Comparison of ENCODE assay signal across 8 cellular contexts in the genomic region with DNA sequence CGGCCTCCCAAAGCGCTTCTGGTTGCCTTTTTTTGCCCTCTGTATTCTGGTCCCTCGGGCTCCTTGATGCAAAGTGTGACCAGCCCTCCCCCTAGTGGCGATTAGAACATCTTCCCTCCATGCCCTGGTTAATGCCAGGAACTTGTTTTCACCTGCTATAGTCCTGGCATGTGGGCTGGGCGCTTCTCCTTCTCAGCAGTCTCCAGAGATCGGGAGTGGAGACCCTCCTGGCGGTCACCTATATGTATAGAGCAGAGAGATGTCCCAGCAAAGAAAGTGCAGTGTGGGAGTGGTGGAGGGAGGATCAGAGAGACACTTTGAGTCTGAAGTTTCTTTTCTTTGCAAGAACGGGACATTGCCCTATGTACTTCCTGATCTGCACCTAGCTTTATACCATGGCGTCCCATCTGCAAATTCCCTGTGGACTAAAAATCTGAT.
A peak's percentile ranks its signal among the peaks of the same experiment; 100 is the strongest.
DNase-seq lines count a peak whose midpoint lies in the region; ATAC-seq and TF ChIP-seq lines count a peak whose summit lies in the region.

No MANE protein-coding gene starts in this region.

- no peaks in the 10 kb centered on the region for H4K20me1 ChIP-seq in IMR-90 (ENCODE audit: insufficient read depth, low read length)

- dilution Hi-C loops in IMR-90 (cut with HindIII; ENCODE audit: low sequenced_read_pairs, unreplicated experiment) = no loop called here

- POLR2A ChIA-PET in GM10248 (lab: Yijun Ruan, JAX) = no interaction called here
- POLR2A ChIA-PET in IMR-90 (lab: Charles Lee; ENCODE audit: unreplicated experiment) = no interaction called here

- H3K36me3 ChIP-seq in IMR-90 (ENCODE audit: control insufficient read depth, insufficient read depth, low read length) (no peaks in the 10 kb centered on the region), Peyer's patch (no peaks in the 10 kb centered on the region), rectal smooth muscle tissue (ENCODE audit: control insufficient read depth, insufficient read depth, low read length) (no peaks in the 10 kb centered on the region)

- no peak overlapping the region for H4K91ac ChIP-seq in IMR-90 (ENCODE audit: insufficient read depth, low read depth, low read length)

- no peak overlapping the region for H2AFZ ChIP-seq in IMR-90 (replicated peaks; ENCODE audit: low read length, poor library complexity)

- H3K18ac ChIP-seq in IMR-90 (ENCODE audit: low read depth, low read length) = no peak overlapping the region

- no peak overlapping the region for H2BK20ac ChIP-seq in IMR-90 (ENCODE audit: low read depth, low read length)

- H3K79me1 ChIP-seq in IMR-90 (ENCODE audit: low read depth in 1 of 2, low read length in 2 of 2) = no peaks in the 10 kb centered on the region

- TF ChIP-seq CTCF in GM10248 (IDR thresholded peaks at IDR 0.05; ENCODE audit: control extremely low read depth, extremely low read depth, low read depth, missing control alignments) (peak; percentile 76), IMR-90 (conservative IDR thresholded peaks at IDR 0.05; ENCODE audit: low read depth, low read length) (peak; percentile 54), Peyer's patch (IDR thresholded peaks at IDR 0.05) (peak in 5 of 6 experiments; percentile 26 to 60 (median 54))

- no peak overlapping the region for H3K56ac ChIP-seq in IMR-90 (ENCODE audit: extremely low read depth, insufficient read depth, low read length)

- H3K4me3 ChIP-seq in IMR-90 (ENCODE audit: insufficient read depth, low read depth, low read length) (no peak overlapping the region), Peyer's patch (no peak overlapping the region), rectal smooth muscle tissue (ENCODE audit: low read length) (peak overlapping the region; percentile 11)

- no peaks in the 10 kb centered on the region for H3K9me3 Mint-ChIP-seq in activated naive CD4-positive, alpha-beta T cell treated with anti-CD3 and anti-CD28 coated beads for 36 hours

- no peak overlapping the region for H2BK5ac ChIP-seq in IMR-90 (ENCODE audit: low read depth, low read length, poor library complexity, severe bottlenecking)

- H3K36me3 Mint-ChIP-seq in activated naive CD4-positive, alpha-beta T cell treated with anti-CD3 and anti-CD28 coated beads for 36 hours (ENCODE audit: low read depth) = no peaks in the 10 kb centered on the region

- no peak overlapping the region for H3K4me3 Mint-ChIP-seq in activated naive CD4-positive, alpha-beta T cell treated with anti-CD3 and anti-CD28 coated beads for 36 hours

- H2BK15ac ChIP-seq in IMR-90 (ENCODE audit: low read depth, low read length) = no peak overlapping the region

- no peak overlapping the region for H2BK120ac ChIP-seq in IMR-90 (ENCODE audit: low read depth, low read length)

- H3K27ac Mint-ChIP-seq in activated naive CD4-positive, alpha-beta T cell treated with anti-CD3 and anti-CD28 coated beads for 36 hours = no peak overlapping the region

- H3K27me3 ChIP-seq in IMR-90 (ENCODE audit: control insufficient read depth, insufficient read depth, low read length) (no peaks in the 10 kb centered on the region), Peyer's patch (no peaks in the 10 kb centered on the region), rectal smooth muscle tissue (ENCODE audit: control insufficient read depth, insufficient read depth, low read length) (no peaks in the 10 kb centered on the region)

- H4K5ac ChIP-seq in IMR-90 (ENCODE audit: low read depth, low read length) = no peak overlapping the region

- H3K27ac ChIP-seq in IMR-90 (ENCODE audit: insufficient read depth, low read length) (no peak overlapping the region), Peyer's patch (no peak overlapping the region), rectal smooth muscle tissue (ENCODE audit: low read depth, low read length) (no peak overlapping the region)

- no peak overlapping the region for H4K8ac ChIP-seq in IMR-90 (ENCODE audit: low read depth in 2 of 2, low read length in 2 of 2)

- H3K9me3 ChIP-seq in IMR-90 (ENCODE audit: control insufficient read depth, insufficient read depth, low read length) (no peaks in the 10 kb centered on the region), Peyer's patch (no peaks in the 10 kb centered on the region)

- H3K4me1 ChIP-seq in IMR-90 (ENCODE audit: control insufficient read depth, insufficient read depth, low read length) (no peaks in the 10 kb centered on the region), Peyer's patch (no peaks in the 10 kb centered on the region), rectal smooth muscle tissue (ENCODE audit: control insufficient read depth, insufficient read depth, low read length) (no peaks in the 10 kb centered on the region)

- TF ChIP-seq POLR2A in IMR-90 (IDR thresholded peaks at IDR 0.05; ENCODE audit: low read depth, low read length) = no peak
- TF ChIP-seq POLR2A in Peyer's patch (IDR thresholded peaks at IDR 0.05) = no peak

- TF ChIP-seq RAD21 in IMR-90 (IDR thresholded peaks at IDR 0.05; ENCODE audit: low read length) = peak; percentile 66

- no peak overlapping the region for H3K14ac ChIP-seq in IMR-90 (replicated peaks; ENCODE audit: low read depth, low read length)

- no peaks in the 10 kb centered on the region for H3K9me1 ChIP-seq in IMR-90 (ENCODE audit: insufficient read depth, low read length)

- ATAC-seq in GM21737 (IDR thresholded peaks at IDR 0.05; ENCODE audit: unreplicated experiment) = peak; percentile 95
- peak; percentile 94 for ATAC-seq in IMR-90 (ENCODE audit: low read depth)

- H3K27me3 Mint-ChIP-seq in activated naive CD4-positive, alpha-beta T cell treated with anti-CD3 and anti-CD28 coated beads for 36 hours (ENCODE audit: low read depth) = peaks cover 20% of the 10 kb centered on the region

- H2AK5ac ChIP-seq in IMR-90 (ENCODE audit: low read depth, low read length) = no peak overlapping the region

- 0% methylated on average over 2 of the region's 9 CpGs; no CpG with 5 or more reads in 1 of the 2 experiments for WGBS in IMR-90 (ENCODE audit: extremely low coverage in 2 of 2, insufficient read length in 1 of 2), 2 experiments

- DNase-seq in GM10248 (ENCODE audit: extremely low spot score) = peak; percentile 45
- DNase-seq in IMR-90 = peak; percentile 52
- DNase-seq in Peyer's patch = peak in 1 of 3 donors; percentile 60
- DNase-seq in activated naive CD4-positive, alpha-beta T cell treated with anti-CD3 and anti-CD28 coated beads for 36 hours = peak; percentile 72
- DNase-seq in head of caudate nucleus = peak in 41 of 42 donors; percentile 19 to 82 (median 61)
- no peak for DNase-seq in middle frontal gyrus (ENCODE audit: extremely low spot score, low spot score)

- no TSS peak for BruUV-seq in IMR-90 (replicated peaks; lab: Mats Ljungman, UMichigan)

- in situ Hi-C loops in IMR-90 (cut with MboI; ENCODE audit: low sequenced_read_pairs) = loop anchor here (10.0 kb wide), 1 partner anchor 388 kb away; no protein-coding TSS in a partner anchor

- no peak overlapping the region for H3K4ac ChIP-seq in IMR-90 (ENCODE audit: low read depth, low read length)

- CTCF ChIA-PET in GM10248 (lab: Yijun Ruan, JAX) = interaction anchor here (1.0 to 3.3 kb wide), 5 partner anchors 11 to 542 kb away, joined by 3 to 21 read pairs (median 4); no protein-coding TSS in a partner anchor
- CTCF ChIA-PET in IMR-90 (lab: Yijun Ruan, JAX) = interaction anchor here (1.5 kb wide), 1 partner anchor 388 kb away, joined by 5 read pairs; no protein-coding TSS in a partner anchor
- CTCF ChIA-PET in activated naive CD4-positive, alpha-beta T cell treated with anti-CD3 and anti-CD28 coated beads for 36 hours (lab: Charles Lee) = interaction anchor here (0.6 to 2.5 kb wide), 10 partner anchors 76 to 496 kb away, joined by 3 to 15 read pairs (median 6); no protein-coding TSS in a partner anchor

- H3K9ac ChIP-seq in IMR-90 (ENCODE audit: low read depth, low read length) = no peak overlapping the region
- no peak overlapping the region for H3K9ac ChIP-seq in rectal smooth muscle tissue (ENCODE audit: low read length)

- intact Hi-C loops in IMR-90 (cut with micrococcal nuclease) = loop anchor here (1.0 kb wide), 3 partner anchors 389 to 545 kb away; no protein-coding TSS in a partner anchor
- intact Hi-C loops in activated naive CD4-positive, alpha-beta T cell treated with anti-CD3 and anti-CD28 coated beads for 36 hours (cut with micrococcal nuclease) = loop anchor here (1.0 to 10.0 kb wide), 9 partner anchors 12 to 812 kb away; a partner anchor contains a TSS
- intact Hi-C loops in head of caudate nucleus (cut with DNase I) = no loop called here

- H3K4me2 ChIP-seq in IMR-90 (ENCODE audit: low read depth, low read length) = no peak overlapping the region

- H3K23ac ChIP-seq in IMR-90 (ENCODE audit: low read depth, low read length) = no peak overlapping the region

- peaks cover 13% of the 10 kb centered on the region for H3K4me1 Mint-ChIP-seq in activated naive CD4-positive, alpha-beta T cell treated with anti-CD3 and anti-CD28 coated beads for 36 hours (ENCODE audit: low read depth)

- H2AK9ac ChIP-seq in IMR-90 (replicated peaks; ENCODE audit: low read depth, low read length, poor library complexity) = no peak overlapping the region

TF ChIP-seq in IMR-90, 13 proteins besides CTCF, POLR2A, EP300 and RAD21:
- TF ChIP-seq SMC3 (IDR thresholded peaks at IDR 0.05; ENCODE audit: low read depth, low read length) (peak; percentile 43), CEBPB (IDR thresholded peaks at IDR 0.05; ENCODE audit: low read depth, low read length) (no peak)
TF ChIP-seq in IMR-90: peak in this region for 1.
